Comparison of ENCODE assay signal across 9 cellular contexts in genomic region chr1:44776749-44777068, GRCh38.
A peak's percentile ranks its signal among the peaks of the same experiment; 100 is the strongest.
DNase-seq lines count a peak whose midpoint lies in the region; ATAC-seq and TF ChIP-seq lines count a peak whose summit lies in the region.
"Had no signal": no experiment of that assay in that cellular context is flagged by ENCODE, and none has a peak within 500 bp of the region (broad histone marks: within the 10 kb centered on the region; RNA-seq: fewer than 3 reads in every experiment).

No MANE protein-coding gene starts in this region.

- H3K79me2 ChIP-seq in ACC112 (ENCODE audit: control insufficient read depth, insufficient read depth, low read length, unreplicated experiment): peaks cover 45% of the 10 kb centered on the region
- peaks cover 39% of the 10 kb centered on the region for H3K79me2 ChIP-seq in KMS-11 (ENCODE audit: insufficient read depth, low read depth)

- ATAC-seq in central memory CD8-positive, alpha-beta T cell (replicated peaks; ENCODE audit: extremely low read depth, poor library complexity, severe bottlenecking): no peak
- ATAC-seq in HG02870 (IDR thresholded peaks at IDR 0.05; ENCODE audit: unreplicated experiment): no peak
- ATAC-seq in HG02798 (IDR thresholded peaks at IDR 0.05; ENCODE audit: poor library complexity, unreplicated experiment): no peak

- no peaks in the 10 kb centered on the region for H3K27me3 Mint-ChIP-seq in central memory CD8-positive, alpha-beta T cell

- no peak for DNase-seq in central memory CD8-positive, alpha-beta T cell (ENCODE audit: low spot score in 2 of 2)
- DNase-seq in KG1 (lab: John Stamatoyannopoulos, UW) (no peak), nucleus accumbens (lab: John Stamatoyannopoulos, UW) (no peak)
- DNase-seq: NCI-H1417 treated with DMSO at 0.1 percent for 48 hours had no signal

- peaks cover 6% of the 10 kb centered on the region; the same call in 1 of the 2 replicates for H4K20me1 ChIP-seq in KMS-11 (ENCODE audit: insufficient read depth)

- H2AFZ ChIP-seq in ACC112 (ENCODE audit: low read length, unreplicated experiment): no peak overlapping the region
- no peak overlapping the region for H2AFZ ChIP-seq in KMS-11 (ENCODE audit: low read depth)

- H3K27ac Mint-ChIP-seq in central memory CD8-positive, alpha-beta T cell (ENCODE audit: low read depth): peak overlapping the region; percentile 92

- peak overlapping the region; percentile 87 for H3K4me3 ChIP-seq in ACC112 (ENCODE audit: low read depth, low read length)
- peak overlapping the region; percentile 10 for H3K4me3 ChIP-seq in KMS-11 (IDR thresholded peaks at IDR 0.05; ENCODE audit: insufficient read depth, low read depth, low read length)
- peak overlapping the region; percentile 81 to 96 for H3K4me3 ChIP-seq in muscle layer of duodenum (ENCODE audit: low read depth in 1 of 2, low read length in 2 of 2)

- peak overlapping the region; percentile 78; the same call in 1 of the 2 replicates for H3K27ac ChIP-seq in ACC112 (ENCODE audit: low read depth, low read length)
- H3K27ac ChIP-seq in KMS-11: peak overlapping the region; percentile 91; the same call in 1 of the 2 replicates
- peak overlapping the region; percentile 100 for H3K27ac ChIP-seq in muscle layer of duodenum (ENCODE audit: low read length)

- peak overlapping the region; percentile 99; the same call in 1 of the 2 replicates for H3K9ac ChIP-seq in KMS-11

- H3K4me1 ChIP-seq in ACC112 (ENCODE audit: control insufficient read depth, insufficient read depth, low read length, unreplicated experiment): peaks cover 12% of the 10 kb centered on the region
- peaks cover 23% of the 10 kb centered on the region for H3K4me1 ChIP-seq in KMS-11 (ENCODE audit: low read depth, poor library complexity, severe bottlenecking)
- peaks cover 0 to 23% of the 10 kb centered on the region in 2 donors for H3K4me1 ChIP-seq in muscle layer of duodenum (ENCODE audit: control insufficient read depth in 1 of 2, insufficient read depth in 2 of 2, low read length in 2 of 2)

- peaks cover 63% of the 10 kb centered on the region for H3K36me3 Mint-ChIP-seq in central memory CD8-positive, alpha-beta T cell (ENCODE audit: insufficient read depth)

- peaks cover 27% of the 10 kb centered on the region; the same call in 1 of the 2 replicates for H3K36me3 ChIP-seq in ACC112 (ENCODE audit: insufficient read depth, low read length)
- H3K36me3 ChIP-seq in KMS-11 (ENCODE audit: insufficient read depth): peaks cover 23% of the 10 kb centered on the region; the same call in 1 of the 2 replicates
- peaks cover 19 to 43% of the 10 kb centered on the region in 2 donors for H3K36me3 ChIP-seq in muscle layer of duodenum (ENCODE audit: control insufficient read depth in 1 of 2, insufficient read depth in 2 of 2, low read length in 2 of 2)

- peak overlapping the region; percentile 91 for H3K4me3 Mint-ChIP-seq in central memory CD8-positive, alpha-beta T cell

- H3K4me2 ChIP-seq in KMS-11: peak overlapping the region; percentile 94

- peaks cover 34% of the 10 kb centered on the region for H3K4me1 Mint-ChIP-seq in central memory CD8-positive, alpha-beta T cell

- H3K27me3 ChIP-seq in ACC112 (ENCODE audit: insufficient read depth, low read length): no peaks in the 10 kb centered on the region
- H3K27me3 ChIP-seq in KMS-11 (ENCODE audit: insufficient read depth, low read depth): no peaks in the 10 kb centered on the region
- no peaks in the 10 kb centered on the region for H3K27me3 ChIP-seq in muscle layer of duodenum (ENCODE audit: low read depth, low read length)

- H3K9me3 Mint-ChIP-seq in central memory CD8-positive, alpha-beta T cell: no peaks in the 10 kb centered on the region

- no peak for TF ChIP-seq CTCF in KMS-11 (conservative IDR thresholded peaks at IDR 0.05; ENCODE audit: low read depth, low read length)

- no peaks in the 10 kb centered on the region for H3K9me3 ChIP-seq in muscle layer of duodenum (ENCODE audit: control insufficient read depth in 1 of 2, low read length in 2 of 2)

Comparison
In these comparisons a context has a peak if more than half of its experiments do, and no peak if none do; other contexts are left out.
1. H3K4me3 ChIP-seq: peak in every context shown above with its lines; median percentile 88 in muscle layer of duodenum; 87 in ACC112; 10 in KMS-11.